1 cellular context compared by ENCODE assay signal in genomic region chr7:75842836-75843446, GRCh38.
A peak's percentile ranks its signal among the peaks of the same experiment; 100 is the strongest.
TF ChIP-seq lines count a peak whose summit lies in the region.

No MANE protein-coding gene starts in this region.

TF ChIP-seq in GM12878, 131 proteins besides CTCF, POLR2A, EP300 and RAD21 (continued from another document and continues in another):
- TF ChIP-seq PRDM15 (CRISPR knock-in tag; IDR thresholded peaks at IDR 0.05): no peak
- no peak for TF ChIP-seq BCL3 (IDR thresholded peaks at IDR 0.05; ENCODE audit: borderline replicate concordance, insufficient read depth, low read depth, low read length, poor library complexity, severe bottlenecking)
- no peak for TF ChIP-seq TBL1XR1 (IDR thresholded peaks at IDR 0.05; ENCODE audit: low read depth, low read length)
- no peak for TF ChIP-seq PBX3 (IDR thresholded peaks at IDR 0.05; ENCODE audit: insufficient replicate concordance, low read depth, low read length)
- no peak for TF ChIP-seq YBX1 (IDR thresholded peaks at IDR 0.05)
- no peak for TF ChIP-seq STAT1 (conservative IDR thresholded peaks at IDR 0.05)
- no peak for TF ChIP-seq ZBTB40 (IDR thresholded peaks at IDR 0.05; ENCODE audit: borderline replicate concordance)
- peak; percentile 45 for TF ChIP-seq RUNX3 (IDR thresholded peaks at IDR 0.05; ENCODE audit: low read length)
- no peak for TF ChIP-seq ATF3 (IDR thresholded peaks at IDR 0.05; ENCODE audit: borderline replicate concordance, extremely low read depth, low read depth, low read length)
- TF ChIP-seq POLR2AphosphoS5 (IDR thresholded peaks at IDR 0.05; ENCODE audit: low read length): peak; percentile 59; the same call in 1 of the 2 replicates
- peak; percentile 45; the same call in 1 of the 2 replicates for TF ChIP-seq MTA2 (IDR thresholded peaks at IDR 0.05; ENCODE audit: low read depth)
- TF ChIP-seq IRF5 (IDR thresholded peaks at IDR 0.05; ENCODE audit: borderline replicate concordance): no peak
- TF ChIP-seq CBX5 (IDR thresholded peaks at IDR 0.05; ENCODE audit: low read depth): no peak
- TF ChIP-seq TCF3 (IDR thresholded peaks at IDR 0.05; ENCODE audit: borderline replicate concordance, insufficient read depth, low read depth, low read length): no peak
- no peak for TF ChIP-seq ZBTB4 (CRISPR knock-in tag; IDR thresholded peaks at IDR 0.05)
- TF ChIP-seq TCF12 (IDR thresholded peaks at IDR 0.05; ENCODE audit: low read depth, low read length): 0 out of 2 replicates have a peak, but pooled peaks have one; percentile 11
- no peak for TF ChIP-seq ZSCAN29 (IDR thresholded peaks at IDR 0.05)
- no peak for TF ChIP-seq BCLAF1 (IDR thresholded peaks at IDR 0.05)
- no peak for TF ChIP-seq CBX3 (IDR thresholded peaks at IDR 0.05; ENCODE audit: borderline replicate concordance, low read depth)
- TF ChIP-seq RCOR1 (conservative IDR thresholded peaks at IDR 0.05; ENCODE audit: low read depth, low read length): no peak
- no peak for TF ChIP-seq ZNF687 (IDR thresholded peaks at IDR 0.05)
- TF ChIP-seq ZNF384 (IDR thresholded peaks at IDR 0.05; ENCODE audit: borderline replicate concordance, low read depth, low read length): no peak
- no peak for TF ChIP-seq BRCA1 (IDR thresholded peaks at IDR 0.05; ENCODE audit: low read depth, low read length)
- no peak for TF ChIP-seq SUZ12 (IDR thresholded peaks at IDR 0.05; ENCODE audit: unreplicated experiment)
- TF ChIP-seq CBFB (IDR thresholded peaks at IDR 0.05; ENCODE audit: low read depth): no peak
- no peak for TF ChIP-seq SUPT20H (IDR thresholded peaks at IDR 0.05; ENCODE audit: borderline replicate concordance, control insufficient read depth, low read depth, low read length)
- peak; percentile 94 for TF ChIP-seq MEF2A (IDR thresholded peaks at IDR 0.05; ENCODE audit: insufficient read depth, low read depth, low read length)
- TF ChIP-seq USF1 (IDR thresholded peaks at IDR 0.05; ENCODE audit: borderline replicate concordance, extremely low read length, insufficient read depth, low read depth, low read length): no peak
- no peak for TF ChIP-seq RAD51 (IDR thresholded peaks at IDR 0.05)
- TF ChIP-seq FOS (IDR thresholded peaks at IDR 0.05; ENCODE audit: borderline replicate concordance, extremely low read depth, insufficient read length): no peak
- no peak for TF ChIP-seq ZNF24 (IDR thresholded peaks at IDR 0.05)
- TF ChIP-seq SPI1 (IDR thresholded peaks at IDR 0.05; ENCODE audit: borderline replicate concordance, insufficient read depth, low read depth, low read length): no peak
